Comparison of ENCODE assay signal across 8 cellular contexts in genomic region chr9:129610473-129611301, GRCh38. TPM values are rescaled to one million over a fixed set of nuclear protein-coding genes. Genes with fewer than 3 reads are reported as not detected.
DNase-seq lines count a peak whose midpoint lies in the region; ATAC-seq and TF ChIP-seq lines count a peak whose summit lies in the region.

No MANE protein-coding gene starts in this region.

- no peaks in the 10 kb centered on the region for H3K27me3 ChIP-seq in ectodermal cell (ENCODE audit: control insufficient read depth, insufficient read depth, low read length, poor library complexity, severe bottlenecking)

- peak overlapping the region; percentile 38 for H3K4me3 ChIP-seq in HFF-Myc (replicated peaks; ENCODE audit: low read depth, low read length)
- H3K4me3 ChIP-seq in ectodermal cell (ENCODE audit: insufficient read depth, low read depth, low read length), result peak overlapping the region; percentile 49

- no peaks in the 10 kb centered on the region for H3K36me3 ChIP-seq in ectodermal cell (ENCODE audit: control insufficient read depth, insufficient read depth, low read length)

- DNase-seq in DMS 273 (lab: John Stamatoyannopoulos, UW; ENCODE audit: unreplicated experiment), result peak; percentile 85
- no peak for DNase-seq in HFF-Myc (ENCODE audit: extremely low read depth, low read depth)
- DNase-seq in NCI-H69 (lab: John Stamatoyannopoulos, UW), result peak; percentile 83
- peak; percentile 49 to 60 for DNase-seq in activated CD8-positive, alpha-beta memory T cell treated with anti-CD3 and anti-CD28 coated beads for 1 hour (ENCODE audit: extremely low read depth in 1 of 2, low read depth in 1 of 2)
- DNase-seq in medulla oblongata (ENCODE audit: extremely low spot score), result peak; percentile 72
- peak; percentile 65 for DNase-seq in stimulated activated CD8-positive, alpha-beta memory T cell treated with anti-CD3 and anti-CD28 coated beads, Interleukin-12 subunit alpha, Interleukin-12 subunit beta, amount 100 ng/mL, for 1 hour (ENCODE audit: low read depth)

- no peak for ATAC-seq in GM19351 (IDR thresholded peaks at IDR 0.05; ENCODE audit: unreplicated experiment)

- WGBS in ectodermal cell, 2 experiments, result 1% methylated on average over 66 of the region's 66 CpGs

- peak overlapping the region; percentile 23 for H3K27ac ChIP-seq in ectodermal cell (ENCODE audit: insufficient read depth, low read depth, low read length, poor library complexity, severe bottlenecking)

- H3K4me1 ChIP-seq in ectodermal cell (ENCODE audit: control insufficient read depth, insufficient read depth, low read length), result peaks cover 21% of the 10 kb centered on the region

- no peaks in the 10 kb centered on the region for H3K9me3 ChIP-seq in ectodermal cell (ENCODE audit: control insufficient read depth, low read length)

- peak; percentile 67 for TF ChIP-seq CTCF in HFF-Myc (IDR thresholded peaks at IDR 0.05; ENCODE audit: low read depth, low read length, missing control alignments)

RNA-seq across cellular contexts. Expression of gene C9orf50, which starts 10.2 kb away (rescaled TPM):
- polyA plus RNA-seq in ectodermal cell (2013, experiment 1 of 4), result not detected
- polyA plus RNA-seq in ectodermal cell (2013, experiment 2 of 4), result not detected
- not detected for polyA plus RNA-seq in ectodermal cell (2013, experiment 3 of 4)
- polyA plus RNA-seq in ectodermal cell (2013, experiment 4 of 4), result not detected

RNA-seq across cellular contexts. Expression of gene NTMT1, which starts 15.3 kb away (rescaled TPM):
- polyA plus RNA-seq in ectodermal cell (2013, experiment 1 of 4), result 39.0 TPM
- 37.3 TPM for polyA plus RNA-seq in ectodermal cell (2013, experiment 2 of 4)
- 31.3 TPM for polyA plus RNA-seq in ectodermal cell (2013, experiment 3 of 4)
- 35.2 TPM for polyA plus RNA-seq in ectodermal cell (2013, experiment 4 of 4)

RNA-seq across cellular contexts. Expression of gene ASB6, which starts 31.3 kb away (rescaled TPM):
- polyA plus RNA-seq in ectodermal cell (2013, experiment 1 of 4), result 20.0 TPM
- 20.5 TPM for polyA plus RNA-seq in ectodermal cell (2013, experiment 2 of 4)
- 16.8 TPM for polyA plus RNA-seq in ectodermal cell (2013, experiment 3 of 4)
- 17.5 TPM for polyA plus RNA-seq in ectodermal cell (2013, experiment 4 of 4)

RNA-seq across cellular contexts. Expression of gene PRRX2, which starts 54.8 kb away (rescaled TPM):
- 8.8 TPM for polyA plus RNA-seq in ectodermal cell (2013, experiment 1 of 4)
- 9.9 TPM for polyA plus RNA-seq in ectodermal cell (2013, experiment 2 of 4)
- 10.7 TPM for polyA plus RNA-seq in ectodermal cell (2013, experiment 3 of 4)
- 11.3 TPM for polyA plus RNA-seq in ectodermal cell (2013, experiment 4 of 4)
